In genomic region chr17:6443692-6444572, GRCh38 we compare ENCODE assay signal across 1 cellular context.
A peak's percentile ranks its signal among the peaks of the same experiment; 100 is the strongest.
TF ChIP-seq lines count a peak whose summit lies in the region.

PIMREG (plus strand) TSS chr17:6444455; CDS start chr17:6445111, 656 bp downstream.

TF ChIP-seq in HepG2, 621 proteins besides CTCF, POLR2A, EP300 and RAD21 (continued from another document and continues in another):
- no peak for TF ChIP-seq ATF2 (CRISPR knock-in tag; IDR thresholded peaks at IDR 0.05)
- TF ChIP-seq FOXM1 (CRISPR knock-in tag; IDR thresholded peaks at IDR 0.05) = peak; percentile 79; the same call in 1 of the 2 replicates
- TF ChIP-seq ZNF607 (CRISPR knock-in tag; IDR thresholded peaks at IDR 0.05; ENCODE audit: borderline replicate concordance) = peak; percentile 91
- peak; percentile 68; the same call in 1 of the 2 replicates for TF ChIP-seq ZSCAN9 (CRISPR knock-in tag; IDR thresholded peaks at IDR 0.05; ENCODE audit: borderline replicate concordance)
- TF ChIP-seq ZEB1 (IDR thresholded peaks at IDR 0.05; ENCODE audit: insufficient replicate concordance, low read depth) = no peak
- no peak for TF ChIP-seq CHD4 (IDR thresholded peaks at IDR 0.05; ENCODE audit: borderline replicate concordance, low read length)
- no peak for TF ChIP-seq ZNF362 (CRISPR knock-in tag; IDR thresholded peaks at IDR 0.05; ENCODE audit: borderline replicate concordance)
- no peak for TF ChIP-seq ZNF20 (CRISPR knock-in tag; IDR thresholded peaks at IDR 0.05)
- TF ChIP-seq ZNF552 (CRISPR knock-in tag; IDR thresholded peaks at IDR 0.05; ENCODE audit: borderline replicate concordance) = 0 out of 2 replicates have a peak, but pooled peaks have one; percentile 63
- peak; percentile 76; the same call in 1 of the 2 replicates for TF ChIP-seq ZC3H13 (CRISPR knock-in tag; IDR thresholded peaks at IDR 0.05)
- no peak for TF ChIP-seq AKNA (CRISPR knock-in tag; IDR thresholded peaks at IDR 0.05; ENCODE audit: borderline replicate concordance)
- TF ChIP-seq DNMT1 (CRISPR knock-in tag; IDR thresholded peaks at IDR 0.05) = no peak
- 0 out of 2 replicates have a peak, but pooled peaks have one; percentile 43 for TF ChIP-seq FOXC1 (CRISPR knock-in tag; IDR thresholded peaks at IDR 0.05; ENCODE audit: borderline replicate concordance)
- peak; percentile 60 for TF ChIP-seq MNT (IDR thresholded peaks at IDR 0.05)
- no peak for TF ChIP-seq ZNF850 (CRISPR knock-in tag; conservative IDR thresholded peaks at IDR 0.05)
- TF ChIP-seq ETS1 (CRISPR knock-in tag; IDR thresholded peaks at IDR 0.05) = no peak; the same call in 1 of the 2 replicates
- no peak for TF ChIP-seq ZNF644 (CRISPR knock-in tag; IDR thresholded peaks at IDR 0.05; ENCODE audit: low read depth)
- TF ChIP-seq ZNF274 (CRISPR knock-in tag; IDR thresholded peaks at IDR 0.05) = no peak
- TF ChIP-seq REL (CRISPR knock-in tag; conservative IDR thresholded peaks at IDR 0.05) = peak; percentile 92
- TF ChIP-seq ESRRA (CRISPR knock-in tag; IDR thresholded peaks at IDR 0.05; ENCODE audit: low read depth) = no peak; the same call in 1 of the 2 replicates
- no peak for TF ChIP-seq ZNF382 (CRISPR knock-in tag; IDR thresholded peaks at IDR 0.05; ENCODE audit: borderline replicate concordance)
- peak; percentile 82 for TF ChIP-seq SAFB2 (CRISPR knock-in tag; IDR thresholded peaks at IDR 0.05; ENCODE audit: borderline replicate concordance, low read depth)
- peak; percentile 90 for TF ChIP-seq ZNF691 (CRISPR knock-in tag; IDR thresholded peaks at IDR 0.05; ENCODE audit: borderline replicate concordance, low read depth)
- peak; percentile 93 for TF ChIP-seq ZNF878 (CRISPR knock-in tag; IDR thresholded peaks at IDR 0.05)
- TF ChIP-seq ZGPAT (CRISPR knock-in tag; IDR thresholded peaks at IDR 0.05) = peak; percentile 70
- TF ChIP-seq ZMAT5 (CRISPR knock-in tag; IDR thresholded peaks at IDR 0.05; ENCODE audit: borderline replicate concordance, low read depth) = no peak
- peak; percentile 60; the same call in 1 of the 2 replicates for TF ChIP-seq ZNF543 (CRISPR knock-in tag; IDR thresholded peaks at IDR 0.05)
- peak; percentile 76; the same call in 1 of the 2 replicates for TF ChIP-seq BRF2 (CRISPR knock-in tag; IDR thresholded peaks at IDR 0.05)
- TF ChIP-seq NFKBIZ (CRISPR knock-in tag; IDR thresholded peaks at IDR 0.05) = no peak
- peak; percentile 84 for TF ChIP-seq ZMYM4 (CRISPR knock-in tag; IDR thresholded peaks at IDR 0.05)
- TF ChIP-seq SIX4 (CRISPR knock-in tag; IDR thresholded peaks at IDR 0.05) = no peak
- peak; percentile 87 for TF ChIP-seq NFYC (CRISPR knock-in tag; IDR thresholded peaks at IDR 0.05)
- no peak for TF ChIP-seq AFF4 (CRISPR knock-in tag; IDR thresholded peaks at IDR 0.05)
- TF ChIP-seq ZBTB38 (CRISPR knock-in tag; IDR thresholded peaks at IDR 0.05) = 0 out of 2 replicates have a peak, but pooled peaks have one; percentile 1
- TF ChIP-seq NRL (CRISPR knock-in tag; IDR thresholded peaks at IDR 0.05; ENCODE audit: borderline replicate concordance) = peak; percentile 89
- no peak for TF ChIP-seq FOSL1 (CRISPR knock-in tag; IDR thresholded peaks at IDR 0.05; ENCODE audit: borderline replicate concordance)
- 0 out of 2 replicates have a peak, but pooled peaks have one; percentile 62 for TF ChIP-seq ZNF572 (CRISPR knock-in tag; IDR thresholded peaks at IDR 0.05)
- TF ChIP-seq FLYWCH1 (CRISPR knock-in tag; IDR thresholded peaks at IDR 0.05) = 0 out of 2 replicates have a peak, but pooled peaks have one; percentile 74
- TF ChIP-seq THYN1 (CRISPR knock-in tag; IDR thresholded peaks at IDR 0.05; ENCODE audit: borderline replicate concordance, low read depth) = 0 out of 2 replicates have a peak, but pooled peaks have one; percentile 32
- peak; percentile 82; the same call in 1 of the 2 replicates for TF ChIP-seq ZNF232 (CRISPR knock-in tag; IDR thresholded peaks at IDR 0.05; ENCODE audit: borderline replicate concordance)
